In genomic region chr9:87875839-87876545, GRCh38 we compare ENCODE assay signal across 19 cellular contexts. TPM values are rescaled to one million over a fixed set of nuclear protein-coding genes. Genes with fewer than 3 reads are reported as not detected.
DNase-seq lines count a peak whose midpoint lies in the region; ATAC-seq and TF ChIP-seq lines count a peak whose summit lies in the region.
"Had no signal": no experiment of that assay in that cellular context is flagged by ENCODE, and none has a peak within 500 bp of the region (broad histone marks: within the 10 kb centered on the region; RNA-seq: fewer than 3 reads in every experiment).

No MANE protein-coding gene starts in this region.

- H3K27ac Mint-ChIP-seq in activated CD4-positive, alpha-beta memory T cell treated with anti-CD3 and anti-CD28 coated beads for 36 hours: no peak overlapping the region
- no peak overlapping the region for H3K27ac Mint-ChIP-seq in activated CD4-positive, alpha-beta memory T cell treated with anti-CD3 and anti-CD28 coated beads, Interleukin-2, amount 10 ng/mL, durations not matched to agents 7 days and 5 days
- no peak overlapping the region for H3K27ac Mint-ChIP-seq in WTC11

- H3K4me1 ChIP-seq in testis (peaks cover 6% of the 10 kb centered on the region), upper lobe of left lung (no peaks in the 10 kb centered on the region)

- no peak for TF ChIP-seq POLR2A in testis (IDR thresholded peaks at IDR 0.05)
- TF ChIP-seq POLR2A in upper lobe of left lung (IDR thresholded peaks at IDR 0.05): no peak

- intact Hi-C loops in activated CD4-positive, alpha-beta memory T cell treated with anti-CD3 and anti-CD28 coated beads for 36 hours (cut with micrococcal nuclease): no loop called here
- intact Hi-C loops in testis (cut with DNase I; ENCODE audit: low total_unique reads): no loop called here

- no peaks in the 10 kb centered on the region for H3K36me3 ChIP-seq in testis (ENCODE audit: low read depth, missing control alignments)
- no peaks in the 10 kb centered on the region for H3K36me3 ChIP-seq in upper lobe of left lung

- CTCF ChIA-PET in activated CD4-positive, alpha-beta memory T cell treated with anti-CD3 and anti-CD28 coated beads for 36 hours (lab: Charles Lee): no interaction called here
- CTCF ChIA-PET in activated CD4-positive, alpha-beta memory T cell treated with anti-CD3 and anti-CD28 coated beads, Interleukin-2, amount 10 ng/mL, durations not matched to agents 7 days and 5 days (lab: Charles Lee): no interaction called here
- CTCF ChIA-PET in WTC11 (lab: Charles Lee): no interaction called here

- DNase-seq in activated CD4-positive, alpha-beta memory T cell treated with anti-CD3 and anti-CD28 coated beads for 36 hours: peak; percentile 4
- no peak for DNase-seq in activated CD4-positive, alpha-beta memory T cell treated with anti-CD3 and anti-CD28 coated beads, Interleukin-2, amount 10 ng/mL, durations not matched to agents 7 days and 5 days
- no peak for DNase-seq in WTC11 (ENCODE audit: low spot score)
- DNase-seq in islet precursor cell: peak; percentile 42
- DNase-seq in testis: peak; percentile 64
- DNase-seq in NCI-H2227 treated with DMSO at 0.1 percent for 48 hours (lab: John Stamatoyannopoulos, UW): no peak
- no peak for DNase-seq in globus pallidus (ENCODE audit: low spot score)
- no peak for DNase-seq in upper lobe of left lung
- DNase-seq: Calu3; CD4-positive, CD25-positive, alpha-beta regulatory T cell; DMS79 treated with DMSO at 0.1 percent for 48 hours; KBM-7; NCI-H1048; NCI-H146; NCI-H2107; NCI-H69; PC-3 had no signal

- TF ChIP-seq CTCF in WTC11 (IDR thresholded peaks at IDR 0.05): no peak
- TF ChIP-seq CTCF in testis (IDR thresholded peaks at IDR 0.05): no peak
- no peak for TF ChIP-seq CTCF in upper lobe of left lung (IDR thresholded peaks at IDR 0.05)

- H3K27me3 Mint-ChIP-seq in activated CD4-positive, alpha-beta memory T cell treated with anti-CD3 and anti-CD28 coated beads for 36 hours: peaks cover 7% of the 10 kb centered on the region
- peaks cover 7% of the 10 kb centered on the region for H3K27me3 Mint-ChIP-seq in activated CD4-positive, alpha-beta memory T cell treated with anti-CD3 and anti-CD28 coated beads, Interleukin-2, amount 10 ng/mL, durations not matched to agents 7 days and 5 days
- peaks cover 13% of the 10 kb centered on the region for H3K27me3 Mint-ChIP-seq in WTC11 (ENCODE audit: low read depth)

- H3K27ac ChIP-seq in testis: peak overlapping the region in 1 of 2 donors; percentile 33
- no peak overlapping the region for H3K27ac ChIP-seq in upper lobe of left lung
- H3K27ac ChIP-seq: HL-60 had no signal

- no peak overlapping the region for H3K4me3 Mint-ChIP-seq in activated CD4-positive, alpha-beta memory T cell treated with anti-CD3 and anti-CD28 coated beads for 36 hours
- H3K4me3 Mint-ChIP-seq in activated CD4-positive, alpha-beta memory T cell treated with anti-CD3 and anti-CD28 coated beads, Interleukin-2, amount 10 ng/mL, durations not matched to agents 7 days and 5 days: no peak overlapping the region
- no peak overlapping the region for H3K4me3 Mint-ChIP-seq in WTC11
- H3K4me3 Mint-ChIP-seq: CD4-positive, CD25-positive, alpha-beta regulatory T cell had no signal

- no peaks in the 10 kb centered on the region for H3K9me3 Mint-ChIP-seq in activated CD4-positive, alpha-beta memory T cell treated with anti-CD3 and anti-CD28 coated beads for 36 hours
- H3K9me3 Mint-ChIP-seq in activated CD4-positive, alpha-beta memory T cell treated with anti-CD3 and anti-CD28 coated beads, Interleukin-2, amount 10 ng/mL, durations not matched to agents 7 days and 5 days: no peaks in the 10 kb centered on the region
- H3K9me3 Mint-ChIP-seq in WTC11: peaks cover 20% of the 10 kb centered on the region

- no peak for TF ChIP-seq EP300 in upper lobe of left lung (IDR thresholded peaks at IDR 0.05)

- POLR2A ChIA-PET in activated CD4-positive, alpha-beta memory T cell treated with anti-CD3 and anti-CD28 coated beads for 36 hours (lab: Charles Lee): no interaction called here
- POLR2A ChIA-PET in activated CD4-positive, alpha-beta memory T cell treated with anti-CD3 and anti-CD28 coated beads, Interleukin-2, amount 10 ng/mL, durations not matched to agents 7 days and 5 days (lab: Charles Lee): no interaction called here
- POLR2A ChIA-PET in WTC11 (lab: Charles Lee): no interaction called here

- no peaks in the 10 kb centered on the region for H3K27me3 ChIP-seq in testis
- H3K27me3 ChIP-seq in upper lobe of left lung: no peaks in the 10 kb centered on the region

- peaks cover 4% of the 10 kb centered on the region for H3K4me1 Mint-ChIP-seq in activated CD4-positive, alpha-beta memory T cell treated with anti-CD3 and anti-CD28 coated beads for 36 hours (ENCODE audit: low read depth)
- H3K4me1 Mint-ChIP-seq in activated CD4-positive, alpha-beta memory T cell treated with anti-CD3 and anti-CD28 coated beads, Interleukin-2, amount 10 ng/mL, durations not matched to agents 7 days and 5 days: no peaks in the 10 kb centered on the region
- H3K4me1 Mint-ChIP-seq in WTC11: peaks cover 47% of the 10 kb centered on the region

- 49 to 55% methylated on average over 5 of the region's 5 CpGs for WGBS in testis, 2 donors
- 77 to 81% methylated on average over 4 to 5 of the region's 5 CpGs for WGBS in upper lobe of left lung, 2 donors

- no peaks in the 10 kb centered on the region for H3K9me3 ChIP-seq in testis
- no peaks in the 10 kb centered on the region for H3K9me3 ChIP-seq in upper lobe of left lung

- H3K36me3 Mint-ChIP-seq in activated CD4-positive, alpha-beta memory T cell treated with anti-CD3 and anti-CD28 coated beads for 36 hours: no peaks in the 10 kb centered on the region
- H3K36me3 Mint-ChIP-seq in activated CD4-positive, alpha-beta memory T cell treated with anti-CD3 and anti-CD28 coated beads, Interleukin-2, amount 10 ng/mL, durations not matched to agents 7 days and 5 days (ENCODE audit: low read depth): no peaks in the 10 kb centered on the region
- H3K36me3 Mint-ChIP-seq in WTC11: peaks cover 3% of the 10 kb centered on the region
- H3K36me3 Mint-ChIP-seq: CD4-positive, CD25-positive, alpha-beta regulatory T cell had no signal

- no peak overlapping the region for H3K4me3 ChIP-seq in testis
- no peak overlapping the region for H3K4me3 ChIP-seq in upper lobe of left lung
- H3K4me3 ChIP-seq: A549 had no signal

- peak; percentile 47 for ATAC-seq in WTC11
- ATAC-seq in upper lobe of left lung (ENCODE audit: low FRiP score in 2 of 2): no peak
- ATAC-seq: A549, PC-3 had no signal

TF ChIP-seq in WTC11, 78 proteins besides CTCF, POLR2A, EP300 and RAD21:
- TF ChIP-seq ZNF423 (CRISPR knock-in tag; IDR thresholded peaks at IDR 0.05) (peak; percentile 66), ESRRA (CRISPR knock-in tag; IDR thresholded peaks at IDR 0.05; ENCODE audit: borderline replicate concordance) (no peak)
TF ChIP-seq in WTC11: peak in this region for 1.

RNA-seq across cellular contexts. Expression of gene SPATA31E1, which starts 6.7 kb away (rescaled TPM):
- not detected for total RNA-seq in activated CD4-positive, alpha-beta memory T cell treated with anti-CD3 and anti-CD28 coated beads for 36 hours
- not detected for total RNA-seq in activated CD4-positive, alpha-beta memory T cell treated with anti-CD3 and anti-CD28 coated beads, Interleukin-2, amount 10 ng/mL, durations not matched to agents 7 days and 5 days
- total RNA-seq in WTC11 (2021) (0.04 to 0.07 TPM (median 0.05 TPM) in 3 replicates), testis (1 to 10 TPM; 4.6 to 4.8 TPM), upper lobe of left lung (not detected)
- polyA plus RNA-seq in testis (ENCODE audit: insufficient read depth, low read depth, low replicate concordance): 25.0 TPM
- total RNA-seq: Calu3; CD4-positive, CD25-positive, alpha-beta regulatory T cell had no signal
- polyA plus RNA-seq: A549; CD4-positive, CD25-positive, alpha-beta regulatory T cell had no signal

RNA-seq across cellular contexts. Expression of gene SPATA31C1, which starts 41.8 kb away (rescaled TPM):
- not detected for total RNA-seq in activated CD4-positive, alpha-beta memory T cell treated with anti-CD3 and anti-CD28 coated beads for 36 hours
- not detected for total RNA-seq in activated CD4-positive, alpha-beta memory T cell treated with anti-CD3 and anti-CD28 coated beads, Interleukin-2, amount 10 ng/mL, durations not matched to agents 7 days and 5 days
- total RNA-seq in WTC11 (2021): not detected in 3 replicates
- total RNA-seq in testis: 10 to 100 TPM in 1 of 2 donors, 1 to 10 TPM in 1; 5.9 to 13.5 TPM
- 21.1 TPM for polyA plus RNA-seq in testis (ENCODE audit: insufficient read depth, low read depth, low replicate concordance)
- total RNA-seq in upper lobe of left lung: not detected
- total RNA-seq: Calu3; CD4-positive, CD25-positive, alpha-beta regulatory T cell; PC-3 had no signal
- polyA plus RNA-seq: A549 had no signal

Comparison
In these comparisons a context has a peak if more than half of its experiments do, and no peak if none do; other contexts are left out.
1. DNase-seq: peak in activated CD4-positive, alpha-beta memory T cell treated with anti-CD3 and anti-CD28 coated beads for 36 hours (single experiment), islet precursor cell (single experiment) and testis (single experiment); none in activated CD4-positive, alpha-beta memory T cell treated with anti-CD3 and anti-CD28 coated beads, Interleukin-2, amount 10 ng/mL, durations not matched to agents 7 days and 5 days (single experiment), WTC11 (single experiment), NCI-H2227 treated with DMSO at 0.1 percent for 48 hours (single experiment), globus pallidus (single experiment) and upper lobe of left lung (0 of 2).